ENCODE assay signal across 8 cellular contexts in genomic region chr22:20079745-20080444, GRCh38. TPM values are rescaled to one million over a fixed set of nuclear protein-coding genes. Genes with fewer than 3 reads are reported as not detected.
DNase-seq lines count a peak whose midpoint lies in the region; ATAC-seq and TF ChIP-seq lines count a peak whose summit lies in the region.

DGCR8 (plus strand) TSS chr22:20080241; CDS start chr22:20085964, 5,723 bp downstream.

- POLR2A ChIA-PET in activated CD4-positive, alpha-beta memory T cell treated with anti-CD3 and anti-CD28 coated beads for 36 hours (lab: Charles Lee): no interaction called here

- DNase-seq in NCI-H748 treated with DMSO at 0.1 percent for 48 hours (lab: John Stamatoyannopoulos, UW) (peak; percentile 77), ecto neural progenitor cell (ENCODE audit: low spot score) (peak; percentile 97), lower leg skin (ENCODE audit: low spot score in 2 of 2) (peak; percentile 88 to 98)
- DNase-seq in activated CD4-positive, alpha-beta memory T cell treated with anti-CD3 and anti-CD28 coated beads for 36 hours: peak; percentile 75
- peak; percentile 63 to 70 for DNase-seq in stimulated activated CD4-positive, alpha-beta T cell treated with anti-CD3 and anti-CD28 coated beads, Interleukin-4, amount 100 ng/mL, for 4 hours

- TF ChIP-seq CTCF in C4-2B (conservative IDR thresholded peaks at IDR 0.05): no peak
- TF ChIP-seq CTCF in lower leg skin (IDR thresholded peaks at IDR 0.05): no peak

- intact Hi-C loops in activated CD4-positive, alpha-beta memory T cell treated with anti-CD3 and anti-CD28 coated beads for 36 hours (cut with micrococcal nuclease): loop anchor here (1.0 kb wide), 2 partner anchors 37 to 59 kb away; partner anchors contain the start of genes TANGO2 and TRMT2A
- intact Hi-C loops in lower leg skin (cut with DNase I; ENCODE audit: low total_unique reads): no loop called here

- no peaks in the 10 kb centered on the region for H3K27me3 Mint-ChIP-seq in activated CD4-positive, alpha-beta memory T cell treated with anti-CD3 and anti-CD28 coated beads for 36 hours

- H3K9me3 Mint-ChIP-seq in activated CD4-positive, alpha-beta memory T cell treated with anti-CD3 and anti-CD28 coated beads for 36 hours: no peaks in the 10 kb centered on the region

- CTCF ChIA-PET in activated CD4-positive, alpha-beta memory T cell treated with anti-CD3 and anti-CD28 coated beads for 36 hours (lab: Charles Lee): no interaction called here

- H3K27ac ChIP-seq in C4-2B: peak within 1 kb of the TSS; percentile 92

- no peak for TF ChIP-seq POLR2A in lower leg skin (IDR thresholded peaks at IDR 0.05)

- H3K4me3 ChIP-seq in lower leg skin (ENCODE audit: low read depth, poor library complexity, severe bottlenecking): peak within 1 kb of the TSS; percentile 79

- peak within 1 kb of the TSS; percentile 88 for H3K4me3 Mint-ChIP-seq in activated CD4-positive, alpha-beta memory T cell treated with anti-CD3 and anti-CD28 coated beads for 36 hours

- H3K36me3 Mint-ChIP-seq in activated CD4-positive, alpha-beta memory T cell treated with anti-CD3 and anti-CD28 coated beads for 36 hours: no peaks in the 10 kb centered on the region

- peaks cover 37% of the 10 kb centered on the region for H3K4me1 Mint-ChIP-seq in activated CD4-positive, alpha-beta memory T cell treated with anti-CD3 and anti-CD28 coated beads for 36 hours (ENCODE audit: low read depth)

- H3K27ac Mint-ChIP-seq in activated CD4-positive, alpha-beta memory T cell treated with anti-CD3 and anti-CD28 coated beads for 36 hours: peak within 1 kb of the TSS; percentile 79

- WGBS in lower leg skin, 2 donors: 0 to 1% methylated on average over 28 to 79 of the region's 100 CpGs

- peak; percentile 90 for ATAC-seq in GM19397 (IDR thresholded peaks at IDR 0.05; ENCODE audit: unreplicated experiment)
- ATAC-seq in HG03565 (IDR thresholded peaks at IDR 0.05; ENCODE audit: unreplicated experiment): peak; percentile 75

RNA-seq across cellular contexts. Expression of gene DGCR8, which starts in this region (rescaled TPM):
- total RNA-seq in activated CD4-positive, alpha-beta memory T cell treated with anti-CD3 and anti-CD28 coated beads for 36 hours: 10 to 100 TPM; 33.4 to 34.3 TPM
- 10 to 100 TPM; 14.8 to 28.2 (median 21.8) TPM for total RNA-seq in lower leg skin

Comparison
In these comparisons a context has a peak if more than half of its experiments do, and no peak if none do; other contexts are left out.
1. Peak in every context shown above with its lines: DNase-seq, ATAC-seq, H3K4me3 ChIP-seq and H3K27ac ChIP-seq.